ENCODE assay signal across 1 cellular context in the genomic region with DNA sequence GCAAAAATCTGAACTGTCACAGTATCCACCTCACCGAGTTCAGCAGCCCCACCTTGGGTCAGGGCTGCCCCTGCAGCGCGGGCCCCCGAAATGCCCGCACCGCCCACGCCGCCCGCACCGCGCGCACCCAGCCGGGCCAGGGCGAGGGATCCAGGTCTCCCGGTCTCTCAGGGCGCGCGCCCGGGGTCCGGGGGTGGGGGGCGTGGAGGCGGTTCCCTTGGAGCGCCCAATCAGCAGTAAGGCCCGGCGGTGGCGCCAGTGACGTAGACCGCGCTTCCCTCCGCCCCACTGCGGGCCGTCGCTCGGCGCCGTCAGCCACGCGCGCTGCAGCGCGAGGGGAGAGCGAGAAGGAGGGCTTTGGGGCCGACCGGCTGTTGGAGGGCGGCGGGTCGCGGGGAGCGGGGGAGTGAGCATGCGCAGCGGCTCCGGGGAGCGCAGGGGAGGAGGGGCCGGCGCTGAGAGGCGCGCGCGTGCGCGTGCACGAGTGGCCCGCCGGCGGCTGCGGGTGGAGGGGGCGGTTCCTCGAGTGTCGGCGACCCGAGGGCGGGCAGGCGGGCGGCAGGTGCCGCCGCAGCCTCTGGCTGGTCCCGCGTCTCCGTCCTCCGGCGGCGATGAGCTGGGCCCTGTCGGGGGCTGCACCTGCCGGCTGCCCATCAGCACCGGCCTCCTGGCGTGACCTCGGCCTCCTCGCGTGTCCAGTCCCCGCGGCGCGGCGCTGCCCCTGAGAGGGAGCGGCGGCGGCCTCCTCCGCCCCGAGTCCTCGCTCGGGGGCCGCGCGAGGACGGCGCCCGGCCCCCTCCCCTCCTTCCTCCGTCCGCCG.
A peak's percentile ranks its signal among the peaks of the same experiment; 100 is the strongest.
TF ChIP-seq lines count a peak whose summit lies in the region.

TMEM170B (plus strand) TSS at position 521 of the 820 bp plus-strand sequence. CDS start 529 bp downstream, outside the sequence.

TF ChIP-seq in K562, 482 proteins besides CTCF, POLR2A, EP300 and RAD21 (continued from another document and continues in another):
- no peak for TF ChIP-seq THRA (IDR thresholded peaks at IDR 0.05)
- TF ChIP-seq SMAD2 (IDR thresholded peaks at IDR 0.05; ENCODE audit: low read depth, low read length), result no peak
- TF ChIP-seq ZNF764 (CRISPR knock-in tag; IDR thresholded peaks at IDR 0.05; ENCODE audit: low read depth), result no peak
- 0 out of 2 replicates have a peak, but pooled peaks have one; percentile 32 for TF ChIP-seq ZFX (CRISPR knock-in tag; IDR thresholded peaks at IDR 0.05)
- TF ChIP-seq CREM (IDR thresholded peaks at IDR 0.05; ENCODE audit: low read depth), result peak; percentile 91
- peak; percentile 94 for TF ChIP-seq CTBP1 (IDR thresholded peaks at IDR 0.05; ENCODE audit: borderline replicate concordance)
- peak; percentile 97 for TF ChIP-seq SAFB (IDR thresholded peaks at IDR 0.05; ENCODE audit: borderline replicate concordance, low read depth, low read length)
- TF ChIP-seq THRAP3 (IDR thresholded peaks at IDR 0.05; ENCODE audit: borderline replicate concordance), result no peak
- no peak for TF ChIP-seq ZNF41 (CRISPR knock-in tag; conservative IDR thresholded peaks at IDR 0.05)
- TF ChIP-seq CCNT2 (IDR thresholded peaks at IDR 0.05; ENCODE audit: borderline replicate concordance, extremely low read depth, insufficient read length, low read depth, low read length), result peak; percentile 46
- TF ChIP-seq YBX1 (IDR thresholded peaks at IDR 0.05), result no peak
- TF ChIP-seq RBBP5 (IDR thresholded peaks at IDR 0.05; ENCODE audit: borderline replicate concordance, insufficient read depth, low read length, poor library complexity, severe bottlenecking), result peak; percentile 69
- no peak for TF ChIP-seq RNF2 (IDR thresholded peaks at IDR 0.05)
- peak; percentile 95 for TF ChIP-seq EGR1 (conservative IDR thresholded peaks at IDR 0.05)
- peak; percentile 44; the same call in 1 of the 2 replicates for TF ChIP-seq SIN3B (IDR thresholded peaks at IDR 0.05; ENCODE audit: low read depth)
- TF ChIP-seq ZNF644 (tag; IDR thresholded peaks at IDR 0.05; ENCODE audit: low read depth), result peak; percentile 12; the same call in 1 of the 2 replicates
- TF ChIP-seq RBM25 (IDR thresholded peaks at IDR 0.05; ENCODE audit: low read depth, low read length, severe bottlenecking), result peak; percentile 48
- TF ChIP-seq ZNF12 (CRISPR knock-in tag; IDR thresholded peaks at IDR 0.05), result 0 out of 2 replicates have a peak, but pooled peaks have one; percentile 24
- peak; percentile 61; the same call in 1 of the 2 replicates for TF ChIP-seq GATAD2B (IDR thresholded peaks at IDR 0.05; ENCODE audit: borderline replicate concordance)
- 0 out of 4 replicates have a peak, but pooled peaks have one; percentile 23 to 65 for TF ChIP-seq UBTF (IDR thresholded peaks at IDR 0.05; ENCODE audit: borderline replicate concordance in 1 of 2, low read depth in 2 of 2, low read length in 2 of 2)
- TF ChIP-seq GMEB1 (CRISPR knock-in tag; IDR thresholded peaks at IDR 0.05), result peak; percentile 92
- TF ChIP-seq, protein P1, sequence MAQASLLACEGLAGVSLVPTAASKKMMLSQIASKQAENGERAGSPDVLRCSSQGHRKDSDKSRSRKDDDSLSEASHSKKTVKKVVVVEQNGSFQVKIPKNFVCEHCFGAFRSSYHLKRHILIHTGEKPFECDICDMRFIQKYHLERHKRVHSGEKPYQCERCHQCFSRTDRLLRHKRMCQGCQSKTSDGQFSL (CRISPR knock-in tag; IDR thresholded peaks at IDR 0.05), result peak; percentile 17; the same call in 1 of the 2 replicates
- TF ChIP-seq, protein P1 (tag; IDR thresholded peaks at IDR 0.05), result no peak
- TF ChIP-seq NRF1 (conservative IDR thresholded peaks at IDR 0.05 in 1 of 2, IDR thresholded peaks at IDR 0.05 in 1 of 2), result peak; percentile 93 to 94
- peak; percentile 42 for TF ChIP-seq NFYB (IDR thresholded peaks at IDR 0.05; ENCODE audit: extremely low read depth, insufficient read length)
- TF ChIP-seq MNT (conservative IDR thresholded peaks at IDR 0.05), result peak in 1 of 2 experiments; percentile 65; a peak in 2 of 4 replicates
- no peak for TF ChIP-seq TRIM28 (IDR thresholded peaks at IDR 0.05)
- TF ChIP-seq KDM5B (IDR thresholded peaks at IDR 0.05; ENCODE audit: insufficient replicate concordance, low read depth, low read length), result no peak
- TF ChIP-seq HSF4 (CRISPR knock-in tag; IDR thresholded peaks at IDR 0.05; ENCODE audit: borderline replicate concordance), result no peak
- TF ChIP-seq CBFA2T3 (IDR thresholded peaks at IDR 0.05), result no peak
- TF ChIP-seq ZBTB17 (CRISPR knock-in tag; IDR thresholded peaks at IDR 0.05), result 0 out of 2 replicates have a peak, but pooled peaks have one; percentile 17
- TF ChIP-seq SMAD4 (CRISPR knock-in tag; conservative IDR thresholded peaks at IDR 0.05), result peak; percentile 42; the same call in 1 of the 2 replicates
- peak; percentile 67; the same call in 1 of the 2 replicates for TF ChIP-seq HMGXB4 (CRISPR knock-in tag; IDR thresholded peaks at IDR 0.05)
- TF ChIP-seq ZNF717 (CRISPR knock-in tag; IDR thresholded peaks at IDR 0.05), result no peak
- TF ChIP-seq SP1 (CRISPR knock-in tag; IDR thresholded peaks at IDR 0.05), result 0 out of 2 replicates have a peak, but pooled peaks have one; percentile 28
- 0 out of 2 replicates have a peak, but pooled peaks have one; percentile 46 for TF ChIP-seq ATF7 (IDR thresholded peaks at IDR 0.05)
- TF ChIP-seq NR3C1 (CRISPR knock-in tag; IDR thresholded peaks at IDR 0.05), result no peak
- peak; percentile 89; the same call in 1 of the 2 replicates for TF ChIP-seq TARDBP (IDR thresholded peaks at IDR 0.05)
- TF ChIP-seq, protein P2, sequence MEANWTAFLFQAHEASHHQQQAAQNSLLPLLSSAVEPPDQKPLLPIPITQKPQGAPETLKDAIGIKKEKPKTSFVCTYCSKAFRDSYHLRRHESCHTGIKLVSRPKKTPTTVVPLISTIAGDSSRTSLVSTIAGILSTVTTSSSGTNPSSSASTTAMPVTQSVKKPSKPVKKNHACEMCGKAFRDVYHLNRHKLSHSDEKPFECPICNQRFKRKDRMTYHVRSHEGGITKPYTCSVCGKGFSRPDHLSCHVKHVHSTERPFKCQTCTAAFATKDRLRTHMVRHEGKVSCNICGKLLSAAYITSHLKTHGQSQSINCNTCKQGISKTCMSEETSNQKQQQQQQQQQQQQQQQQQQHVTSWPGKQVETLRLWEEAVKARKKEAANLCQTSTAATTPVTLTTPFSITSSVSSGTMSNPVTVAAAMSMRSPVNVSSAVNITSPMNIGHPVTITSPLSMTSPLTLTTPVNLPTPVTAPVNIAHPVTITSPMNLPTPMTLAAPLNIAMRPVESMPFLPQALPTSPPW (CRISPR knock-in tag; IDR thresholded peaks at IDR 0.05), result peak; percentile 86
- TF ChIP-seq, protein P3, sequence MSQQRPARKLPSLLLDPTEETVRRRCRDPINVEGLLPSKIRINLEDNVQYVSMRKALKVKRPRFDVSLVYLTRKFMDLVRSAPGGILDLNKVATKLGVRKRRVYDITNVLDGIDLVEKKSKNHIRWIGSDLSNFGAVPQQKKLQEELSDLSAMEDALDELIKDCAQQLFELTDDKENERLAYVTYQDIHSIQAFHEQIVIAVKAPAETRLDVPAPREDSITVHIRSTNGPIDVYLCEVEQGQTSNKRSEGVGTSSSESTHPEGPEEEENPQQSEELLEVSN (IDR thresholded peaks at IDR 0.05; ENCODE audit: borderline replicate concordance in 1 of 2, extremely low read depth in 1 of 2, insufficient read depth in 1 of 2, insufficient read length in 1 of 2, low read depth in 1 of 2, low read length in 1 of 2, poor library complexity in 1 of 2, severe bottlenecking in 1 of 2), result peak; percentile 69 to 97
- peak; percentile 89 for TF ChIP-seq TFAP4 (CRISPR knock-in tag; IDR thresholded peaks at IDR 0.05; ENCODE audit: borderline replicate concordance)
- TF ChIP-seq HNRNPLL (IDR thresholded peaks at IDR 0.05; ENCODE audit: low read depth, low read length, poor library complexity, severe bottlenecking), result peak; percentile 55
- TF ChIP-seq ZKSCAN1 (IDR thresholded peaks at IDR 0.05; ENCODE audit: low read depth, low read length), result 0 out of 2 replicates have a peak, but pooled peaks have one; percentile 25
